Comparison of ENCODE assay signal across 10 cellular contexts in the genomic region with DNA sequence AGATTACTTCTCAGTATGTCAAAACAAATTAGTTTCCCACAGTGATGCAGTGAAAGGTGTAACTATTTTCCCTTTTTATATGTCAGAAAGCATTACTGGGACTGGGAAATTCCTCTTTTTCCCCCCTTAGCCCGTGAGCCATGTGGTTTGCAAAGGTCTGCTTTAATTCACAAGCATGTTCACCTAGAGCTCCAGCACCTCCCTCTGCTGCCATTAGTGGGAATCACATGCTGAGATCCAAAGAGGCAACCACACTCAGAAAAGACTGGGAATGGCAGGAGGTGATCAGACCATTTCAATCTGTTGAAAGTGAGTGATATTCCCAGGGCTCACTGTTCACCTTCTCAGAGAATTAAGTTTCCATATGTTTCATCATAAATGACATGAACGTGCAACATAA.
A peak's percentile ranks its signal among the peaks of the same experiment; 100 is the strongest.
DNase-seq lines count a peak whose midpoint lies in the region; ATAC-seq and TF ChIP-seq lines count a peak whose summit lies in the region.
"Had no signal": no experiment of that assay in that cellular context is flagged by ENCODE, and none has a peak within 500 bp of the region (broad histone marks: within the 10 kb centered on the region; RNA-seq: fewer than 3 reads in every experiment).

No MANE protein-coding gene starts in this region.

- H3K79me2 ChIP-seq in neural cell (replicated peaks; ENCODE audit: insufficient read depth, low read length), result no peaks in the 10 kb centered on the region

- H3K27me3 ChIP-seq in brain microvascular endothelial cell (replicated peaks) (no peaks in the 10 kb centered on the region), neural cell (ENCODE audit: insufficient read depth, low read depth, low read length) (no peaks in the 10 kb centered on the region)

- peak; percentile 46 for TF ChIP-seq EP300 in neural cell (conservative IDR thresholded peaks at IDR 0.05; ENCODE audit: poor library complexity, severe bottlenecking)

- H2AFZ ChIP-seq in neural cell (ENCODE audit: low read depth, low read length), result no peak overlapping the region

- no peak overlapping the region for H3K4me3 ChIP-seq in brain microvascular endothelial cell (ENCODE audit: low read depth, low read length)
- no peak overlapping the region for H3K4me3 ChIP-seq in neural cell (ENCODE audit: low read length)

- no peaks in the 10 kb centered on the region for H3K4me1 Mint-ChIP-seq in naive thymus-derived CD8-positive, alpha-beta T cell
- H3K4me1 Mint-ChIP-seq: memory B cell; stimulated activated naive CD8-positive, alpha-beta T cell treated with anti-CD3 and anti-CD28 coated beads, Interleukin-15, amount 100 ng/mL, for 72 hours had no signal

- no peak overlapping the region for H3K4me2 ChIP-seq in neural cell (ENCODE audit: low read length)

- H3K27ac Mint-ChIP-seq in naive thymus-derived CD8-positive, alpha-beta T cell, result no peak overlapping the region
- H3K27ac Mint-ChIP-seq: memory B cell; stimulated activated naive CD8-positive, alpha-beta T cell treated with anti-CD3 and anti-CD28 coated beads, Interleukin-15, amount 100 ng/mL, for 72 hours had no signal

- H3K9ac ChIP-seq in neural cell (ENCODE audit: low read length), result no peak overlapping the region

- H3K4me3 Mint-ChIP-seq in naive thymus-derived CD8-positive, alpha-beta T cell, result no peak overlapping the region
- H3K4me3 Mint-ChIP-seq: memory B cell; stimulated activated naive CD8-positive, alpha-beta T cell treated with anti-CD3 and anti-CD28 coated beads, Interleukin-15, amount 100 ng/mL, for 72 hours had no signal

- H3K36me3 Mint-ChIP-seq in naive thymus-derived CD8-positive, alpha-beta T cell, result no peaks in the 10 kb centered on the region
- H3K36me3 Mint-ChIP-seq: memory B cell had no signal

- H3K9me2 ChIP-seq in neural cell (ENCODE audit: insufficient read depth, low read length), result no peaks in the 10 kb centered on the region

- in situ Hi-C loops in brain microvascular endothelial cell (cut with HindIII; ENCODE audit: low pct_ligation_motif_present, low sequenced_read_pairs), result no loop called here

- H3K27me3 Mint-ChIP-seq in naive thymus-derived CD8-positive, alpha-beta T cell, result no peaks in the 10 kb centered on the region
- H3K27me3 Mint-ChIP-seq: memory B cell; stimulated activated naive CD8-positive, alpha-beta T cell treated with anti-CD3 and anti-CD28 coated beads, Interleukin-15, amount 100 ng/mL, for 72 hours had no signal

- ATAC-seq in naive thymus-derived CD8-positive, alpha-beta T cell, result no peak
- ATAC-seq in HG02763 (IDR thresholded peaks at IDR 0.05; ENCODE audit: unreplicated experiment) (no peak), HG02840 (IDR thresholded peaks at IDR 0.05; ENCODE audit: low FRiP score, unreplicated experiment) (no peak)
- ATAC-seq: stimulated activated naive CD8-positive, alpha-beta T cell treated with anti-CD3 and anti-CD28 coated beads, Interleukin-15, amount 100 ng/mL, for 72 hours had no signal

- DNase-seq in GM03348 (ENCODE audit: low spot score), result peak; percentile 46
- DNase-seq in NCI-H1048 (lab: John Stamatoyannopoulos, UW), result peak; percentile 66
- peak; percentile 42 for DNase-seq in brain microvascular endothelial cell
- DNase-seq in naive thymus-derived CD8-positive, alpha-beta T cell, result no peak
- no peak for DNase-seq in stimulated activated CD8-positive, alpha-beta memory T cell treated with anti-CD3 and anti-CD28 coated beads, Interleukin-4, amount 100 ng/mL, for 48 hours
- DNase-seq: stimulated activated naive CD8-positive, alpha-beta T cell treated with anti-CD3 and anti-CD28 coated beads, Interleukin-15, amount 100 ng/mL, for 72 hours had no signal

- H3K27ac ChIP-seq in brain microvascular endothelial cell (no peak overlapping the region), neural cell (ENCODE audit: low read length) (no peak overlapping the region)

- POLR2A ChIA-PET in naive thymus-derived CD8-positive, alpha-beta T cell (lab: Charles Lee), result no interaction called here

- no peaks in the 10 kb centered on the region for H3F3A ChIP-seq in neural cell (ENCODE audit: insufficient read depth, low read length, poor library complexity, severe bottlenecking)

- TF ChIP-seq RAD21 in neural cell (conservative IDR thresholded peaks at IDR 0.05), result peak; percentile 72

- H4K20me1 ChIP-seq in neural cell (ENCODE audit: insufficient read depth), result no peaks in the 10 kb centered on the region

- H3K36me3 ChIP-seq in brain microvascular endothelial cell (replicated peaks) (no peaks in the 10 kb centered on the region), neural cell (ENCODE audit: insufficient read depth, low read length) (no peaks in the 10 kb centered on the region)

- H3K9me3 ChIP-seq in neural cell (ENCODE audit: low read length), result no peaks in the 10 kb centered on the region

- H3K9me3 Mint-ChIP-seq in naive thymus-derived CD8-positive, alpha-beta T cell, result peaks cover 0 to 7% (median 0%) of the 10 kb centered on the region in 9 donors
- H3K9me3 Mint-ChIP-seq: memory B cell had no signal

- TF ChIP-seq CTCF in brain microvascular endothelial cell (IDR thresholded peaks at IDR 0.05; ENCODE audit: low read depth, low read length, missing control alignments) (peak; percentile 84), neural cell (IDR thresholded peaks at IDR 0.05; ENCODE audit: poor library complexity, severe bottlenecking) (peak; percentile 72)

TF ChIP-seq in neural cell, 6 proteins besides CTCF, POLR2A, EP300 and RAD21:
- TF ChIP-seq SMC3 (conservative IDR thresholded peaks at IDR 0.05; ENCODE audit: poor library complexity) (peak; percentile 75), MXI1 (conservative IDR thresholded peaks at IDR 0.05; ENCODE audit: poor library complexity, severe bottlenecking) (peak; percentile 71), POLR2AphosphoS5 (IDR thresholded peaks at IDR 0.05) (peak; percentile 45), REST (IDR thresholded peaks at IDR 0.05; ENCODE audit: borderline replicate concordance) (peak; percentile 85), EZH2 (IDR thresholded peaks at IDR 0.05; ENCODE audit: borderline replicate concordance, insufficient read depth, low read length, poor library complexity, severe bottlenecking) (no peak), TAF1 (IDR thresholded peaks at IDR 0.05; ENCODE audit: low read depth) (no peak)

Comparison
In these comparisons a context has a peak if more than half of its experiments do, and no peak if none do; other contexts are left out.
1. DNase-seq: peak in GM03348 (single experiment), NCI-H1048 (single experiment) and brain microvascular endothelial cell (single experiment); none in naive thymus-derived CD8-positive, alpha-beta T cell (0 of 10) and stimulated activated CD8-positive, alpha-beta memory T cell treated with anti-CD3 and anti-CD28 coated beads, Interleukin-4, amount 100 ng/mL, for 48 hours (single experiment).